28 cellular contexts compared by ENCODE assay signal in genomic region chr3:18307529-18307928, GRCh38.
"Had no signal": no experiment of that assay in that cellular context is flagged by ENCODE, and none has a peak within 500 bp of the region (broad histone marks: within the 10 kb centered on the region; RNA-seq: fewer than 3 reads in every experiment).

No MANE protein-coding gene starts in this region.

- H3K27me3 ChIP-seq: brain microvascular endothelial cell, cardiac muscle cell, colonic mucosa, esophagus squamous epithelium had no signal

- H3K9me3 ChIP-seq: colonic mucosa, esophagus squamous epithelium had no signal

- H3K36me3 ChIP-seq: brain microvascular endothelial cell, cardiac muscle cell, colonic mucosa, esophagus squamous epithelium, WERI-Rb-1 had no signal

- H3K27ac ChIP-seq: brain microvascular endothelial cell, cardiac muscle cell, colonic mucosa, esophagus squamous epithelium, WERI-Rb-1 had no signal

- DNase-seq: activated B cell treated with CpG ODN at 0.5 μM for 24 hours; activated CD4-positive, alpha-beta T cell treated with anti-CD3 and anti-CD28 coated beads for 48 hours; activated CD4-positive, alpha-beta T cell treated with anti-CD3 and anti-CD28 coated beads, Interleukin-2, amount 50 U/mL, for 1 hour; activated CD4-positive, alpha-beta T cell treated with anti-CD3 and anti-CD28 coated beads, Interleukin-2, amount 50 U/mL, for 48 hours; activated CD8-positive, alpha-beta memory T cell treated with anti-CD3 and anti-CD28 coated beads for 24 hours; activated CD8-positive, alpha-beta T cell treated with anti-CD3 and anti-CD28 coated beads for 36 hours; activated effector memory CD4-positive, alpha-beta T cell treated with Interleukin-2 at 50 U/mL for 16 hours; activated gamma-delta T cell treated with Interleukin-2 at 50 U/mL for 16 hours; activated naive CD4-positive, alpha-beta T cell treated with anti-CD3 and anti-CD28 coated beads, Interleukin-2, amount 50 U/mL, for 16 hours; activated naive CD4-positive, alpha-beta T cell treated with Interleukin-2 at 50 U/mL for 16 hours; activated T-cell treated with anti-CD3 and anti-CD28 coated beads, Interleukin-2, amount 50 U/mL, for 4 hours; amniotic stem cell; anterior cingulate cortex; central memory CD4-positive, alpha-beta T cell; cerebellar nuclear complex; colonic mucosa; effector CD8-positive, alpha-beta T cell; erythroblast; esophagus squamous epithelium; head of caudate nucleus; hippocampal formation; T-helper 17 cell; T1000; WERI-Rb-1 had no signal

- H3K4me3 ChIP-seq: cardiac muscle cell, colonic mucosa, esophagus squamous epithelium had no signal

- H3K4me1 ChIP-seq: colonic mucosa, esophagus squamous epithelium had no signal

- ATAC-seq: activated CD4-positive, CD25-positive, alpha-beta regulatory T cell treated with anti-CD3 and anti-CD28 coated beads, Interleukin-2, amount 50 U/mL, for 24 hours; activated CD8-positive, alpha-beta T cell treated with anti-CD3 and anti-CD28 coated beads for 36 hours; activated T-cell treated with anti-CD3 and anti-CD28 coated beads, Interleukin-2, amount 50 U/mL, for 4 hours; activated T-helper 17 cell treated with anti-CD3 and anti-CD28 coated beads, Interleukin-2, amount 50 U/mL, for 72 hours; T-helper 17 cell had no signal
